ENCODE assay signal across 8 cellular contexts in the genomic region with DNA sequence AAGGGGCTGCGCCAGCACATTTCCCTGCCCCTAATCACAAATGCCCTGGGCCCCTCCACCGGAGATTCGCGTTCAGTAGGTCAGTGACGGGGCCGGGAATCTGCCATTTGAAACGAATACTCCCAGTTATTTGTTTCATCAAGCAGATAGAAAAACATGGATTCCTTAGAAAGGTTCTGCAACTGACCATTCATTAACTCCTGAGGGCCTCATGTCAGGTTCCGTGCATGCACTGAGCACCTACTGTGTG. TPM values are rescaled to one million over a fixed set of nuclear protein-coding genes. Genes with fewer than 3 reads are reported as not detected.
DNase-seq lines count a peak whose midpoint lies in the region; ATAC-seq, FAIRE-seq and TF ChIP-seq lines count a peak whose summit lies in the region.

No MANE protein-coding gene starts in this region.

- no peaks in the 10 kb centered on the region for H3K27me3 Mint-ChIP-seq in activated naive CD8-positive, alpha-beta T cell treated with anti-CD3 and anti-CD28 coated beads for 36 hours

- H3K27ac ChIP-seq in GM23248 (peak overlapping the region; percentile 97), hepatocyte (peak overlapping the region; percentile 92), thymus (ENCODE audit: low read depth) (peak overlapping the region; percentile 92)

- no peak overlapping the region for H3K4me3 Mint-ChIP-seq in activated naive CD8-positive, alpha-beta T cell treated with anti-CD3 and anti-CD28 coated beads for 36 hours

- H3K4me1 ChIP-seq in GM23248 (ENCODE audit: insufficient read depth) (peaks cover 33% of the 10 kb centered on the region), hepatocyte (ENCODE audit: insufficient read depth) (peaks cover 14% of the 10 kb centered on the region), thymus (ENCODE audit: control insufficient read depth, insufficient read depth, low read length) (peaks cover 2% of the 10 kb centered on the region)

- H3K9me3 Mint-ChIP-seq in activated naive CD8-positive, alpha-beta T cell treated with anti-CD3 and anti-CD28 coated beads for 36 hours = no peaks in the 10 kb centered on the region

- H3K36me3 Mint-ChIP-seq in activated naive CD8-positive, alpha-beta T cell treated with anti-CD3 and anti-CD28 coated beads for 36 hours = peaks cover 6% of the 10 kb centered on the region

- H3K27me3 ChIP-seq in GM23248 (replicated peaks; ENCODE audit: insufficient read depth) (no peaks in the 10 kb centered on the region), hepatocyte (no peaks in the 10 kb centered on the region), thymus (ENCODE audit: control insufficient read depth, insufficient read depth) (no peaks in the 10 kb centered on the region)

- WGBS in GM23248 (ENCODE audit: low coverage in 1 of 2, low lambda C conversion rate in 2 of 2, missing lambda C conversion rate in 2 of 2), 2 experiments = 1 to 2% methylated on average over 8 of the region's 8 CpGs
- WGBS in hepatocyte (ENCODE audit: low lambda C conversion rate, missing lambda C conversion rate) = 0% methylated on average over 8 of the region's 8 CpGs
- WGBS in thymus = 7% methylated on average over 8 of the region's 8 CpGs

- H3K9me3 ChIP-seq in GM23248 (ENCODE audit: low read depth) (no peaks in the 10 kb centered on the region), hepatocyte (ENCODE audit: low read depth) (no peaks in the 10 kb centered on the region), thymus (ENCODE audit: control insufficient read depth) (no peaks in the 10 kb centered on the region)

- peak overlapping the region; percentile 65 for H3K4me3 ChIP-seq in GM23248
- peak overlapping the region; percentile 10 for H3K4me3 ChIP-seq in hepatocyte
- H3K4me3 ChIP-seq in thymus (ENCODE audit: low read length) = peak overlapping the region; percentile 37

- DNase-seq in GM23248 = no peak
- DNase-seq in RCC 7860 (ENCODE audit: low spot score) = no peak
- DNase-seq in hepatocyte (ENCODE audit: low spot score) = no peak
- no peak for DNase-seq in NCI-H2171 (lab: John Stamatoyannopoulos, UW)
- no peak for DNase-seq in activated naive CD8-positive, alpha-beta T cell treated with anti-CD3 and anti-CD28 coated beads for 36 hours
- no peak for DNase-seq in GM12891 (ENCODE audit: insufficient read length, low spot score)

- H3K4me1 Mint-ChIP-seq in activated naive CD8-positive, alpha-beta T cell treated with anti-CD3 and anti-CD28 coated beads for 36 hours = peaks cover 11% of the 10 kb centered on the region

- H3K4me2 ChIP-seq in GM23248 (ENCODE audit: unreplicated experiment) (peak overlapping the region; percentile 79), hepatocyte (peak overlapping the region; percentile 83)

- H3F3A ChIP-seq in GM23248 (ENCODE audit: insufficient read depth) = peaks cover 49% of the 10 kb centered on the region

- ATAC-seq in HG03571 (IDR thresholded peaks at IDR 0.05; ENCODE audit: unreplicated experiment) = no peak

- no peak for TF ChIP-seq CTCF in hepatocyte (IDR thresholded peaks at IDR 0.05; ENCODE audit: poor library complexity)

- H2AFZ ChIP-seq in GM23248 = no peak overlapping the region
- peak overlapping the region; percentile 49 for H2AFZ ChIP-seq in hepatocyte

- TF ChIP-seq POLR2A in GM12891 (IDR thresholded peaks at IDR 0.05; ENCODE audit: low read depth, low read length) = no peak

- H4K20me1 ChIP-seq in GM23248 (ENCODE audit: insufficient read depth) = no peaks in the 10 kb centered on the region
- no peaks in the 10 kb centered on the region for H4K20me1 ChIP-seq in hepatocyte (ENCODE audit: insufficient read depth, poor library complexity, severe bottlenecking)

- H3K27ac Mint-ChIP-seq in activated naive CD8-positive, alpha-beta T cell treated with anti-CD3 and anti-CD28 coated beads for 36 hours = no peak overlapping the region

- H3K36me3 ChIP-seq in GM23248 (ENCODE audit: low read depth) = no peaks in the 10 kb centered on the region
- H3K36me3 ChIP-seq in hepatocyte (replicated peaks; ENCODE audit: insufficient read depth, low read depth) = no peaks in the 10 kb centered on the region
- H3K36me3 ChIP-seq in thymus (ENCODE audit: control insufficient read depth, insufficient read depth) = no peaks in the 10 kb centered on the region

- FAIRE-seq in RCC 7860 (lab: Jason Lieb, UNC) (peak; percentile 82), GM12891 (lab: Jason Lieb, UNC) (no peak)

- in situ Hi-C loops in GM23248 (cut with MboI) = no loop called here

- H3K9me2 ChIP-seq in GM23248 (ENCODE audit: insufficient read depth) = no peaks in the 10 kb centered on the region
- no peaks in the 10 kb centered on the region for H3K9me2 ChIP-seq in hepatocyte (replicated peaks; ENCODE audit: insufficient read depth)

- peak overlapping the region; percentile 84; the same call in 1 of the 2 replicates for H3K9ac ChIP-seq in GM23248

- H3K79me2 ChIP-seq in GM23248 (ENCODE audit: insufficient read depth) (no peaks in the 10 kb centered on the region), hepatocyte (no peaks in the 10 kb centered on the region)

TF ChIP-seq in GM12891, 5 proteins besides CTCF, POLR2A, EP300 and RAD21:
- TF ChIP-seq POU2F2 (IDR thresholded peaks at IDR 0.05; ENCODE audit: low read depth, low read length) (no peak), TAF1 (IDR thresholded peaks at IDR 0.05; ENCODE audit: low read depth, low read length) (no peak), SPI1 (IDR thresholded peaks at IDR 0.05; ENCODE audit: low read depth, low read length) (no peak), PAX5 (IDR thresholded peaks at IDR 0.05; ENCODE audit: insufficient read depth, low read length, severe bottlenecking) (no peak), POLR2AphosphoS5 (IDR thresholded peaks at IDR 0.05; ENCODE audit: low read depth, low read length) (no peak)

RNA-seq across cellular contexts. Expression of a gene that starts 25.6 kb away (rescaled TPM):
- total RNA-seq in GM23248 (2014; rRNA removed; shearing (Covaris generic)) = 1,383 and 1,496 TPM in 2 replicates
- polyA plus RNA-seq in GM23248 (2016; fragmentation: Nextera tagmentation; extraction: Ambion mirVana) = 1,490 and 1,515 TPM in 2 replicates
- total RNA-seq in hepatocyte = 1,410 and 1,439 TPM in 2 replicates
- polyA plus RNA-seq in hepatocyte = 1,142 and 1,267 TPM in 2 replicates
- 1,037 TPM for polyA plus RNA-seq in thymus
- total RNA-seq in activated naive CD8-positive, alpha-beta T cell treated with anti-CD3 and anti-CD28 coated beads for 36 hours = 100 to 1,000 TPM; 927 to 944 TPM
- polyA plus RNA-seq in GM12891 (2012; ENCODE audit: low read depth, missing spikeins) = 1,009 TPM

RNA-seq across cellular contexts. Expression of a gene that starts 48.9 kb away (rescaled TPM):
- total RNA-seq in GM23248 (2014; rRNA removed; shearing (Covaris generic)) = 15.3 and 16.0 TPM in 2 replicates
- polyA plus RNA-seq in GM23248 (2016; fragmentation: Nextera tagmentation; extraction: Ambion mirVana) = 9.0 TPM in 2 replicates
- total RNA-seq in hepatocyte = 7.0 and 7.3 TPM in 2 replicates
- polyA plus RNA-seq in hepatocyte = 6.1 and 7.2 TPM in 2 replicates
- 9.2 TPM for polyA plus RNA-seq in thymus
- 10 to 100 TPM; 51.0 to 51.2 TPM for total RNA-seq in activated naive CD8-positive, alpha-beta T cell treated with anti-CD3 and anti-CD28 coated beads for 36 hours
- polyA plus RNA-seq in GM12891 (2012; ENCODE audit: low read depth, missing spikeins) = 18.4 TPM

RNA-seq across cellular contexts. Expression of a gene that starts 53.4 kb away (rescaled TPM):
- total RNA-seq in GM23248 (2014; rRNA removed; shearing (Covaris generic)) = 1.9 and 4.2 TPM in 2 replicates
- polyA plus RNA-seq in GM23248 (2016; fragmentation: Nextera tagmentation; extraction: Ambion mirVana) = 3.5 and 3.7 TPM in 2 replicates
- total RNA-seq in hepatocyte = 14.1 and 14.6 TPM in 2 replicates
- 4.3 and 6.1 TPM in 2 replicates for polyA plus RNA-seq in hepatocyte
- 2.6 TPM for polyA plus RNA-seq in thymus
- total RNA-seq in activated naive CD8-positive, alpha-beta T cell treated with anti-CD3 and anti-CD28 coated beads for 36 hours = 10 to 100 TPM; 32.8 to 33.3 TPM
- 11.0 TPM for polyA plus RNA-seq in GM12891 (2012; ENCODE audit: low read depth, missing spikeins)

Comparison
In these comparisons a context has a peak if more than half of its experiments do, and no peak if none do; other contexts are left out.
1. H3K4me3 ChIP-seq: peak in every context shown above with its lines; median percentile 65 in GM23248; 37 in thymus; 10 in hepatocyte.